In the genomic region with DNA sequence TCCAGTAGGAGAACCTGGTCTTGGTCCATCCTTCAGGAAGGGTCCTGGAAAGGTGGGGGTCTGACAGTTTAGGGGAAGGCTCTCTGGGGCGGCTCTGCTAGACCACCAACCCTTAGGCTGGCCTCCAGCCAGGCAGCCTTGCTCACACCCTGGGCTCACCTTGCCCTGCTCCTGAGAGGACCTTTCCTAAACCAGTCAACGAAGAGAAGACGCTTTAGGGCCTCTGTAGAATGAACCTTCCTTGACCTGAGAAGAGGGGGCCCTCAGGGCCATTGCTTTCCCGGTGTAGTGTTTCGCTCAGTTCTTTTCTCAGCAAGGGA, we compare ENCODE assay signal across 2 cellular contexts.
TF ChIP-seq lines count a peak whose summit lies in the region.

No MANE protein-coding gene starts in this region.

TF ChIP-seq in SK-N-SH, 30 proteins besides CTCF, POLR2A, EP300 and RAD21 (continued from another document):
- TF ChIP-seq USF2 (IDR thresholded peaks at IDR 0.05; ENCODE audit: borderline replicate concordance, low read depth, low read length) (no peak), ELF1 (IDR thresholded peaks at IDR 0.05) (no peak), YY1 (IDR thresholded peaks at IDR 0.05; ENCODE audit: low read depth) (no peak), FOXJ3 (CRISPR knock-in tag; IDR thresholded peaks at IDR 0.05) (no peak), PBX3 (IDR thresholded peaks at IDR 0.05) (no peak), SIN3A (IDR thresholded peaks at IDR 0.05; ENCODE audit: borderline replicate concordance, low read depth, low read length) (no peak), MEF2A (IDR thresholded peaks at IDR 0.05; ENCODE audit: borderline replicate concordance, low read depth) (no peak), FOSL2 (IDR thresholded peaks at IDR 0.05; ENCODE audit: borderline replicate concordance, low read depth) (no peak), MXI1 (IDR thresholded peaks at IDR 0.05; ENCODE audit: low read depth, low read length) (no peak), RFX5 (IDR thresholded peaks at IDR 0.05; ENCODE audit: low read length) (no peak), FOXM1 (IDR thresholded peaks at IDR 0.05; ENCODE audit: low read depth) (no peak), MAX (IDR thresholded peaks at IDR 0.05; ENCODE audit: low read depth) (no peak)
- TF ChIP-seq, protein P1, sequence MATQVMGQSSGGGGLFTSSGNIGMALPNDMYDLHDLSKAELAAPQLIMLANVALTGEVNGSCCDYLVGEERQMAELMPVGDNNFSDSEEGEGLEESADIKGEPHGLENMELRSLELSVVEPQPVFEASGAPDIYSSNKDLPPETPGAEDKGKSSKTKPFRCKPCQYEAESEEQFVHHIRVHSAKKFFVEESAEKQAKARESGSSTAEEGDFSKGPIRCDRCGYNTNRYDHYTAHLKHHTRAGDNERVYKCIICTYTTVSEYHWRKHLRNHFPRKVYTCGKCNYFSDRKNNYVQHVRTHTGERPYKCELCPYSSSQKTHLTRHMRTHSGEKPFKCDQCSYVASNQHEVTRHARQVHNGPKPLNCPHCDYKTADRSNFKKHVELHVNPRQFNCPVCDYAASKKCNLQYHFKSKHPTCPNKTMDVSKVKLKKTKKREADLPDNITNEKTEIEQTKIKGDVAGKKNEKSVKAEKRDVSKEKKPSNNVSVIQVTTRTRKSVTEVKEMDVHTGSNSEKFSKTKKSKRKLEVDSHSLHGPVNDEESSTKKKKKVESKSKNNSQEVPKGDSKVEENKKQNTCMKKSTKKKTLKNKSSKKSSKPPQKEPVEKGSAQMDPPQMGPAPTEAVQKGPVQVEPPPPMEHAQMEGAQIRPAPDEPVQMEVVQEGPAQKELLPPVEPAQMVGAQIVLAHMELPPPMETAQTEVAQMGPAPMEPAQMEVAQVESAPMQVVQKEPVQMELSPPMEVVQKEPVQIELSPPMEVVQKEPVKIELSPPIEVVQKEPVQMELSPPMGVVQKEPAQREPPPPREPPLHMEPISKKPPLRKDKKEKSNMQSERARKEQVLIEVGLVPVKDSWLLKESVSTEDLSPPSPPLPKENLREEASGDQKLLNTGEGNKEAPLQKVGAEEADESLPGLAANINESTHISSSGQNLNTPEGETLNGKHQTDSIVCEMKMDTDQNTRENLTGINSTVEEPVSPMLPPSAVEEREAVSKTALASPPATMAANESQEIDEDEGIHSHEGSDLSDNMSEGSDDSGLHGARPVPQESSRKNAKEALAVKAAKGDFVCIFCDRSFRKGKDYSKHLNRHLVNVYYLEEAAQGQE (IDR thresholded peaks at IDR 0.05; ENCODE audit: low read depth, low read length), result no peak
- TF ChIP-seq, protein P2, sequence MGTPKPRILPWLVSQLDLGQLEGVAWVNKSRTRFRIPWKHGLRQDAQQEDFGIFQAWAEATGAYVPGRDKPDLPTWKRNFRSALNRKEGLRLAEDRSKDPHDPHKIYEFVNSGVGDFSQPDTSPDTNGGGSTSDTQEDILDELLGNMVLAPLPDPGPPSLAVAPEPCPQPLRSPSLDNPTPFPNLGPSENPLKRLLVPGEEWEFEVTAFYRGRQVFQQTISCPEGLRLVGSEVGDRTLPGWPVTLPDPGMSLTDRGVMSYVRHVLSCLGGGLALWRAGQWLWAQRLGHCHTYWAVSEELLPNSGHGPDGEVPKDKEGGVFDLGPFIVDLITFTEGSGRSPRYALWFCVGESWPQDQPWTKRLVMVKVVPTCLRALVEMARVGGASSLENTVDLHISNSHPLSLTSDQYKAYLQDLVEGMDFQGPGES (IDR thresholded peaks at IDR 0.05; ENCODE audit: low read depth, low read length), result no peak

TF ChIP-seq in SK-N-SH treated with all-trans-retinoic acid at 6 μM for 48 hours, 23 proteins besides CTCF, POLR2A, EP300 and RAD21 (continued from another document):
- TF ChIP-seq, protein P3, sequence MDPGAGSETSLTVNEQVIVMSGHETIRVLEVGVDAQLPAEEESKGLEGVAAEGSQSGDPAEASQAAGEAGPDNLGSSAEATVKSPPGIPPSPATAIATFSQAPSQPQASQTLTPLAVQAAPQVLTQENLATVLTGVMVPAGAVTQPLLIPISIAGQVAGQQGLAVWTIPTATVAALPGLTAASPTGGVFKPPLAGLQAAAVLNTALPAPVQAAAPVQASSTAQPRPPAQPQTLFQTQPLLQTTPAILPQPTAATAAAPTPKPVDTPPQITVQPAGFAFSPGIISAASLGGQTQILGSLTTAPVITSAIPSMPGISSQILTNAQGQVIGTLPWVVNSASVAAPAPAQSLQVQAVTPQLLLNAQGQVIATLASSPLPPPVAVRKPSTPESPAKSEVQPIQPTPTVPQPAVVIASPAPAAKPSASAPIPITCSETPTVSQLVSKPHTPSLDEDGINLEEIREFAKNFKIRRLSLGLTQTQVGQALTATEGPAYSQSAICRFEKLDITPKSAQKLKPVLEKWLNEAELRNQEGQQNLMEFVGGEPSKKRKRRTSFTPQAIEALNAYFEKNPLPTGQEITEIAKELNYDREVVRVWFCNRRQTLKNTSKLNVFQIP (CRISPR knock-in tag; IDR thresholded peaks at IDR 0.05; ENCODE audit: borderline replicate concordance, low read depth), result no peak
- TF ChIP-seq RARB (CRISPR knock-in tag; IDR thresholded peaks at IDR 0.05) (no peak), CSDC2 (CRISPR knock-in tag; IDR thresholded peaks at IDR 0.05) (no peak), ZFP30 (CRISPR knock-in tag; IDR thresholded peaks at IDR 0.05) (no peak), BACH2 (CRISPR knock-in tag; IDR thresholded peaks at IDR 0.05; ENCODE audit: borderline replicate concordance) (no peak)
